15 cellular contexts compared by ENCODE assay signal in the genomic region with DNA sequence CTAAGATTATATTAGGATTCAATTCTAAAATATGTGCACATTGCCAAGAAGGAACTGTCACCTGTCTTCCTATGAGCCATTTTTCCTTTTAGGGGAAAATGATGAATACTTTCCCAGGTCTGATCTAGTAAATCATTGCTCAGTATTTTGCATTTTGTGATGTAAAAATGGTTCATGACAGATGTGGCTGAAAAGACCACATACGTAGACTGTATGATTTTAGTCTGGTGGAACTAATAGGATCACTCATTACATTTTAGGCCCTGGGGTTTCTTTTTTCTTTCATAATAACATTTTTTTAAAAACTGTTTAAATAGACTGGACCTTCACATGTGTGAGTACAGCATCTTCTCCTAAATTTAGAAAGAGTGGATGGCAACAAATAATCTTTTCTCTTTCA.
"Had no signal": no experiment of that assay in that cellular context is flagged by ENCODE, and none has a peak within 500 bp of the region (broad histone marks: within the 10 kb centered on the region; RNA-seq: fewer than 3 reads in every experiment).

No MANE protein-coding gene starts in this region.

- H3K27ac ChIP-seq: gastrocnemius medialis, neural progenitor cell, sigmoid colon, spleen had no signal

- H3K36me3 ChIP-seq: gastrocnemius medialis, neural progenitor cell, sigmoid colon, spleen had no signal

- H3K4me1 ChIP-seq: gastrocnemius medialis, sigmoid colon, spleen had no signal

- DNase-seq: activated CD4-positive, alpha-beta T cell treated with anti-CD3 and anti-CD28 coated beads, Interleukin-2, amount 50 U/mL, for 4 hours; activated CD4-positive, CD25-positive, alpha-beta regulatory T cell treated with anti-CD3 and anti-CD28 coated beads, Interleukin-2, amount 50 U/mL, for 72 hours; activated naive CD4-positive, alpha-beta T cell treated with anti-CD3 and anti-CD28 coated beads for 36 hours; activated naive CD8-positive, alpha-beta T cell treated with anti-CD3 and anti-CD28 coated beads, Interleukin-2, amount 50 U/mL, for 24 hours; aorta; erythroblast; gastrocnemius medialis; islet precursor cell; naive B cell; sigmoid colon; spleen; stimulated activated naive CD8-positive, alpha-beta T cell treated with anti-CD3 and anti-CD28 coated beads, Interleukin-15, amount 100 ng/mL, for 72 hours had no signal

- ATAC-seq: activated naive CD8-positive, alpha-beta T cell treated with anti-CD3 and anti-CD28 coated beads, Interleukin-2, amount 50 U/mL, for 24 hours; activated T-helper 17 cell treated with anti-CD3 and anti-CD28 coated beads, Interleukin-2, amount 50 U/mL, for 72 hours; gastrocnemius medialis; left lobe of liver; stimulated activated naive CD8-positive, alpha-beta T cell treated with anti-CD3 and anti-CD28 coated beads, Interleukin-15, amount 100 ng/mL, for 72 hours had no signal

- H3K9me3 ChIP-seq: gastrocnemius medialis had no signal

- H3K27me3 ChIP-seq: gastrocnemius medialis, neural progenitor cell, sigmoid colon, spleen had no signal

- H3K4me3 ChIP-seq: gastrocnemius medialis, neural progenitor cell, sigmoid colon, spleen had no signal
